Comparison of ENCODE assay signal across 8 cellular contexts in the genomic region with DNA sequence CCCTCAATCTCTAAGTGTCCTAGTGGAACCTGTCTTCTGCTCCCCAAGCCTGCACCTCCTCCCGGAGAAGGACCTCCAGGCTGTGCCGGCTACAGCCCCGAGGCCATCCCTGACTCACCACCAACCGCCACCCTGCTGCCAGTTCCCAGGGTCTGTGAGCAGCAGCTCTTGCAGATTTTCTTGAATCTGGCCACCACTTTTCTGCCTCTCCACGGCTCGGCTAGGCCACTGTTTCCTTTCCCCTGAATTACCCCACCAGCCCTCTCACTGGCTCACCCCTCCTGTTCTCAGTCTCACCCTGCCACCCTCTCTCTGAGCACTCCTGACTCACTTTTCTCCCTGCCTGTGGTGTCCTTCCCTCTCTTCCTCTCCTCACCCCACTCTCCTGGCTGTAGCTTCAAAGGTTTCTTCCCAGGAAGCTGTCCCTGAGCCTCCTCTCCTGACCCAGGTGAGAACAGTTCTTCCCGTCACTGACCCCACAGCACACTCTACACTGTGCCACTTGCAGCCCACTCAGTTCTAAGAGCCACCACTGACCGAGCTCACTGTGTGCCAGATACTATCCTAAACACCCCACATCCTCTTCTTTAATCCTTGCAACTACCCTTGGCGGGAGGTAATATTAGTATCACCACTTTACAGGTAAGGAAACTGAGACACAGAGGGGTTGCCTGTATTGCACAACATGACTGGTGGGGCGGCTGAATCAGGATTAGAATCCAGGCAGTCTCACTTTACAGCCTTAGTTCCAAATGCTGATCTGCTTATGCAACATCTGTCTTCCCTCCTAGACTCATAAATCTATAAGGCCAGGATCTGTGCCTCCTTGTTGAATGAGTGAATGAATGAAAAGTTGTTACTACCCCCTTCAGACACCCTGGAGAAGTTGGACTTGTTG.
DNase-seq lines count a peak whose midpoint lies in the region; ATAC-seq, FAIRE-seq and TF ChIP-seq lines count a peak whose summit lies in the region.

No MANE protein-coding gene starts in this region.

- no peaks in the 10 kb centered on the region for H4K20me1 ChIP-seq in GM23338 (replicated peaks; ENCODE audit: insufficient read depth)
- H4K20me1 ChIP-seq in H1 (replicated peaks in 1 of 2; ENCODE audit: control insufficient read depth in 1 of 2, insufficient read depth in 2 of 2, low read length in 2 of 2), result no peaks in the 10 kb centered on the region

- H3K27me3 Mint-ChIP-seq in GM23338 (ENCODE audit: insufficient read depth, low read depth, poor library complexity), result peaks cover 6% of the 10 kb centered on the region

- DNase-seq in GM23338 (ENCODE audit: low spot score) (no peak), Peyer's patch (no peak), H1 (ENCODE audit: low read depth in 1 of 2, low spot score in 2 of 2) (no peak), skeletal muscle cell (ENCODE audit: low read depth) (peak; percentile 67), NCI-H2227 treated with DMSO at 0.1 percent for 48 hours (lab: John Stamatoyannopoulos, UW) (no peak), NCI-H146 (lab: John Stamatoyannopoulos, UW) (no peak), SIG-M5 treated with dmso at 0.1 percent for 504 hours (lab: John Stamatoyannopoulos, UW; ENCODE audit: unreplicated experiment) (no peak)

- no peaks in the 10 kb centered on the region for H3F3A ChIP-seq in GM23338 (replicated peaks; ENCODE audit: low read depth)

- H3K9me3 ChIP-seq in Peyer's patch, result no peaks in the 10 kb centered on the region
- no peaks in the 10 kb centered on the region for H3K9me3 ChIP-seq in H1 (ENCODE audit: insufficient read depth in 2 of 2, low read depth in 1 of 2, low read length in 1 of 2)

- H2AK5ac ChIP-seq in H1 (ENCODE audit: low read depth, low read length), result no peak overlapping the region

- ATAC-seq in GM23338, result no peak
- no peak for ATAC-seq in HG03196 (IDR thresholded peaks at IDR 0.05; ENCODE audit: unreplicated experiment)

- peak overlapping the region; percentile 73 for H3K27ac Mint-ChIP-seq in GM23338

- CTCF ChIA-PET in H1 (lab: Charles Lee; ENCODE audit: partially characterized antibody), result no interaction called here

- no peak overlapping the region for H3K56ac ChIP-seq in H1 (replicated peaks; ENCODE audit: insufficient read length, low read depth, low read length)

- 0 out of 2 replicates have a peak overlapping the region, but pooled peaks have one; percentile 61 for H2BK15ac ChIP-seq in H1 (ENCODE audit: low read length)

- H3K27me3 ChIP-seq in GM23338 (ENCODE audit: insufficient read depth) (no peaks in the 10 kb centered on the region), Peyer's patch (no peaks in the 10 kb centered on the region), H1 (replicated peaks in 1 of 4; ENCODE audit: control insufficient read depth in 3 of 4, extremely low read depth in 1 of 4, insufficient read depth in 3 of 4, low read length in 3 of 4) (no peaks in the 10 kb centered on the region)

- no peak overlapping the region for H3K9ac ChIP-seq in H1 (replicated peaks in 1 of 4; ENCODE audit: extremely low read depth in 1 of 4, low read depth in 3 of 4, low read length in 3 of 4)

- no peak overlapping the region for H4K91ac ChIP-seq in H1 (replicated peaks; ENCODE audit: insufficient read length, low read length)

- no peaks in the 10 kb centered on the region for H3K79me2 ChIP-seq in GM23338 (replicated peaks; ENCODE audit: insufficient read depth)
- H3K79me2 ChIP-seq in H1 (ENCODE audit: control insufficient read depth in 1 of 2, insufficient read depth in 2 of 2, low read length in 2 of 2), result no peaks in the 10 kb centered on the region

- peaks cover 44% of the 10 kb centered on the region for H3K4me1 Mint-ChIP-seq in GM23338

- no peak for TF ChIP-seq RAD21 in H1 (IDR thresholded peaks at IDR 0.05 in 1 of 2, conservative IDR thresholded peaks at IDR 0.05 in 1 of 2; ENCODE audit: low read depth in 2 of 2, low read length in 2 of 2)

- H3K23ac ChIP-seq in H1 (ENCODE audit: insufficient read length), result no peak overlapping the region

- no peak overlapping the region for H3K18ac ChIP-seq in H1 (ENCODE audit: extremely low read depth, low read length)

- H3K4me3 ChIP-seq in GM23338 (no peak overlapping the region), Peyer's patch (no peak overlapping the region), H1 (ENCODE audit: extremely low read depth in 1 of 4, insufficient read depth in 2 of 4, low read depth in 3 of 4, low read length in 4 of 4) (no peak overlapping the region), skeletal muscle cell (ENCODE audit: low read depth, low read length) (no peak overlapping the region)

- no peak for TF ChIP-seq POLR2A in Peyer's patch (IDR thresholded peaks at IDR 0.05)
- no peak for TF ChIP-seq POLR2A in H1 (IDR thresholded peaks at IDR 0.05; ENCODE audit: control extremely low read depth in 1 of 2, low read depth in 2 of 2, low read length in 2 of 2)

- no peak overlapping the region for H4K8ac ChIP-seq in H1 (ENCODE audit: extremely low read depth, insufficient read depth, low read length)

- 79% methylated on average over 10 of the region's 10 CpGs; no CpG with 5 or more reads in 1 of the 2 experiments for whole genome bisulfite sequencing in H1 (ENCODE audit: extremely low coverage in 1 of 2, insufficient coverage in 1 of 2, insufficient read length in 1 of 2, insufficient replicate concordance in 2 of 2, low coverage in 1 of 2, low lambda C conversion rate in 2 of 2, missing lambda C conversion rate in 1 of 2), 2 experiments

- no peaks in the 10 kb centered on the region for H3K36me3 Mint-ChIP-seq in GM23338 (ENCODE audit: low read depth)

- POLR2A ChIA-PET in H1 (lab: Charles Lee; ENCODE audit: partially characterized antibody), result no interaction called here

- H3K4ac ChIP-seq in H1 (replicated peaks; ENCODE audit: insufficient read length, low read depth, low read length), result no peak overlapping the region

- H2BK12ac ChIP-seq in H1 (ENCODE audit: low read depth, low read length), result no peak overlapping the region

- H3K9me3 Mint-ChIP-seq in GM23338, result no peaks in the 10 kb centered on the region

- H3K4me1 ChIP-seq in GM23338 (ENCODE audit: insufficient read depth) (peaks cover 5% of the 10 kb centered on the region; the same call in 1 of the 2 replicates), Peyer's patch (peaks cover 0 to 23% (median 17%) of the 10 kb centered on the region in 4 donors), H1 (replicated peaks in 1 of 4; ENCODE audit: control insufficient read depth in 3 of 4, insufficient read depth in 4 of 4, low read length in 3 of 4) (peaks cover 0 to 25% (median 10%) of the 10 kb centered on the region in 4 experiments; a peak in 6 of 7 replicates)

- TF ChIP-seq CTCF in GM23338 (conservative IDR thresholded peaks at IDR 0.05; ENCODE audit: low read depth in 2 of 2) (no peak), Peyer's patch (IDR thresholded peaks at IDR 0.05) (no peak), H1 (IDR thresholded peaks at IDR 0.05; ENCODE audit: control extremely low read depth in 1 of 3, insufficient read depth in 1 of 3, low read depth in 1 of 3, low read length in 3 of 3) (no peak)

- TF ChIP-seq EP300 in H1 (IDR thresholded peaks at IDR 0.05; ENCODE audit: borderline replicate concordance in 1 of 2, low read depth in 2 of 2, low read length in 2 of 2), result no peak

- H4K5ac ChIP-seq in H1 (ENCODE audit: insufficient read length, low read depth, low read length), result no peak overlapping the region

- H3K4me3 Mint-ChIP-seq in GM23338, result no peak overlapping the region

- no peaks in the 10 kb centered on the region for H3K9me2 ChIP-seq in GM23338 (ENCODE audit: insufficient read depth)

- H3K79me1 ChIP-seq in H1 (ENCODE audit: low read depth, low read length), result no peaks in the 10 kb centered on the region; the same call in 1 of the 2 replicates

- H3K14ac ChIP-seq in H1 (ENCODE audit: insufficient read length), result no peak overlapping the region

- H3K23me2 ChIP-seq in H1 (ENCODE audit: low read depth, low read length), result no peaks in the 10 kb centered on the region

- H2BK5ac ChIP-seq in H1 (ENCODE audit: low read depth, low read length), result no peak overlapping the region

- no peak overlapping the region for H3K27ac ChIP-seq in GM23338 (ENCODE audit: low read depth)
- H3K27ac ChIP-seq in Peyer's patch, result peak overlapping the region in 3 of 4 donors; percentile 6 to 37 (median 19)
- no peak overlapping the region for H3K27ac ChIP-seq in H1 (ENCODE audit: low read depth, low read length)

- H3K36me3 ChIP-seq in GM23338 (ENCODE audit: insufficient read depth), result no peaks in the 10 kb centered on the region
- H3K36me3 ChIP-seq in Peyer's patch, result no peaks in the 10 kb centered on the region
- H3K36me3 ChIP-seq in H1 (ENCODE audit: control insufficient read depth in 2 of 4, insufficient read depth in 4 of 4, low read length in 3 of 4), result no peaks in the 10 kb centered on the region

- no peak overlapping the region for H2BK120ac ChIP-seq in H1 (replicated peaks; ENCODE audit: low read depth, low read length)

- H3K4me2 ChIP-seq in GM23338 (no peak overlapping the region), H1 (ENCODE audit: insufficient read depth in 1 of 2, low read depth in 2 of 2, low read length in 2 of 2) (no peak overlapping the region)

- no peak overlapping the region for H2AFZ ChIP-seq in GM23338
- no peak overlapping the region for H2AFZ ChIP-seq in H1 (ENCODE audit: low read length)

- no peak for FAIRE-seq in H1 (lab: Jason Lieb, UNC)

- H2BK20ac ChIP-seq in H1 (ENCODE audit: low read length), result no peak overlapping the region

TF ChIP-seq in H1, 55 proteins besides CTCF, POLR2A, EP300 and RAD21 (continues in another document):
- TF ChIP-seq ZNF274 (IDR thresholded peaks at IDR 0.05; ENCODE audit: borderline replicate concordance, extremely low read depth, low read length), result no peak
- no peak for TF ChIP-seq JUND (IDR thresholded peaks at IDR 0.05; ENCODE audit: low read length)
- TF ChIP-seq, protein P1, sequence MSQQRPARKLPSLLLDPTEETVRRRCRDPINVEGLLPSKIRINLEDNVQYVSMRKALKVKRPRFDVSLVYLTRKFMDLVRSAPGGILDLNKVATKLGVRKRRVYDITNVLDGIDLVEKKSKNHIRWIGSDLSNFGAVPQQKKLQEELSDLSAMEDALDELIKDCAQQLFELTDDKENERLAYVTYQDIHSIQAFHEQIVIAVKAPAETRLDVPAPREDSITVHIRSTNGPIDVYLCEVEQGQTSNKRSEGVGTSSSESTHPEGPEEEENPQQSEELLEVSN (IDR thresholded peaks at IDR 0.05), result no peak
- no peak for TF ChIP-seq CEBPB (IDR thresholded peaks at IDR 0.05; ENCODE audit: low read depth, low read length)
- TF ChIP-seq SP1 (IDR thresholded peaks at IDR 0.05; ENCODE audit: low read depth, low read length), result no peak
- no peak for TF ChIP-seq EZH2 (IDR thresholded peaks at IDR 0.05; ENCODE audit: low read depth, low read length, severe bottlenecking)
- no peak for TF ChIP-seq KDM4A (IDR thresholded peaks at IDR 0.05; ENCODE audit: low read depth, low read length, severe bottlenecking)
- TF ChIP-seq GTF2F1 (IDR thresholded peaks at IDR 0.05; ENCODE audit: borderline replicate concordance, low read depth, low read length), result no peak
- TF ChIP-seq SIN3A (conservative IDR thresholded peaks at IDR 0.05 in 1 of 2, IDR thresholded peaks at IDR 0.05 in 1 of 2; ENCODE audit: low read depth in 1 of 2, low read length in 2 of 2), result no peak
- no peak for TF ChIP-seq HDAC2 (IDR thresholded peaks at IDR 0.05; ENCODE audit: borderline replicate concordance in 1 of 2, low read depth in 2 of 2, low read length in 2 of 2)
- TF ChIP-seq SAP30 (IDR thresholded peaks at IDR 0.05; ENCODE audit: insufficient read depth, insufficient replicate concordance, low read length), result no peak

Comparison
In these comparisons a context has a peak if more than half of its experiments do, and no peak if none do; other contexts are left out.
1. H3K27ac ChIP-seq: peak in Peyer's patch (3 of 4); none in GM23338 (single experiment) and H1 (single experiment).